ENCODE assay signal across 27 cellular contexts in the genomic region with DNA sequence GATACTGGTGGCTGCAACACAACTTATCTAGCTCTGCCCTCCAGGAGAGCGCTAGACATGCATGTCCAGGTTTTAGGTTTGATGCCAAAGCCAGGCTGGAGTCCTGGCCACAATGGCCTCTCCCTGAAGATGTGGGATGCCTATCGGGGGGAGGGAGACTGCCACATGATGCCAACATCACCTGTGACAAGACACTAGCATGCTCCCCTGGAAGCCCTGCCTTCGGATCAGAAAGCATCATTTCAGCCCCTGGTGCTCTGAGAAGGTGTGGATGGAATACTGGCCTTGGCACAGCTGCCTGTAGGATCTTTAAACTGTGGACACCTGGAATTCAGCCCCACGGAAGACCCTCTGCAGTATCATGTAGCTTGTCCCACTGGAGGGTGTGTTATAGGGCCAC.
"Had no signal": no experiment of that assay in that cellular context is flagged by ENCODE, and none has a peak within 500 bp of the region (broad histone marks: within the 10 kb centered on the region; RNA-seq: fewer than 3 reads in every experiment).

No MANE protein-coding gene starts in this region.

- H3K4me3 Mint-ChIP-seq: naive B cell; naive thymus-derived CD8-positive, alpha-beta T cell; natural killer cell treated with Interleukin-12 subunit alpha and Interleukin-12 subunit beta and Interleukin-15 and Interleukin-18, amount 100 ng/mL, for 72 hours; nephron progenitor cell; neural crest cell; stimulated activated effector memory CD8-positive, alpha-beta T cell treated with anti-CD3 and anti-CD28 coated beads, Interleukin-12 subunit alpha, Interleukin-12 subunit beta, amount 100 ng/mL, for 72 hours; stimulated activated naive B cell treated with anti-CD40 and anti-IgM and Interleukin-4, amounts not matched to agents 10 μg/mL and 1 μg/mL and 100 μg/mL, for 72 hours; stimulated activated naive CD8-positive, alpha-beta T cell treated with anti-CD3 and anti-CD28 coated beads, Interleukin-15, Interleukin-2, amounts not matched to agents 100 ng/mL and 50 ng/mL, for 24 hours had no signal

- H3K27me3 Mint-ChIP-seq: naive B cell; stimulated activated naive B cell treated with anti-CD40 and anti-IgM and Interleukin-4, amounts not matched to agents 10 μg/mL and 1 μg/mL and 100 μg/mL, for 72 hours; stimulated activated naive CD8-positive, alpha-beta T cell treated with anti-CD3 and anti-CD28 coated beads, Interleukin-15, Interleukin-2, amounts not matched to agents 100 ng/mL and 50 ng/mL, for 24 hours had no signal

- H3K36me3 ChIP-seq: pancreas, prostate gland, right lobe of liver, sigmoid colon, stomach, thoracic aorta, thyroid gland, tibial nerve, upper lobe of left lung, uterus had no signal

- H3K27ac ChIP-seq: pancreas, prostate gland, right lobe of liver, sigmoid colon, stomach, thoracic aorta, thyroid gland, tibial nerve, upper lobe of left lung, uterus had no signal

- H3K27me3 ChIP-seq: pancreas, right lobe of liver, sigmoid colon, thyroid gland, tibial nerve, upper lobe of left lung, uterus had no signal

- FAIRE-seq: pancreas, small intestine had no signal

- H3K9me3 ChIP-seq: pancreas, prostate gland, right lobe of liver, sigmoid colon, stomach, thoracic aorta, thyroid gland, tibial nerve, upper lobe of left lung, uterus had no signal

- H3K36me3 Mint-ChIP-seq: naive B cell; naive thymus-derived CD8-positive, alpha-beta T cell; natural killer cell treated with Interleukin-12 subunit alpha and Interleukin-12 subunit beta and Interleukin-15 and Interleukin-18, amount 100 ng/mL, for 72 hours; stimulated activated effector memory CD8-positive, alpha-beta T cell treated with anti-CD3 and anti-CD28 coated beads, Interleukin-12 subunit alpha, Interleukin-12 subunit beta, amount 100 ng/mL, for 72 hours; stimulated activated naive B cell treated with anti-CD40 and anti-IgM and Interleukin-4, amounts not matched to agents 10 μg/mL and 1 μg/mL and 100 μg/mL, for 72 hours had no signal

- H3K9me3 Mint-ChIP-seq: naive thymus-derived CD8-positive, alpha-beta T cell; natural killer cell treated with Interleukin-12 subunit alpha and Interleukin-12 subunit beta and Interleukin-15 and Interleukin-18, amount 100 ng/mL, for 72 hours; nephron progenitor cell; neural crest cell; stimulated activated naive B cell treated with anti-CD40 and anti-IgM and Interleukin-4, amounts not matched to agents 10 μg/mL and 1 μg/mL and 100 μg/mL, for 72 hours had no signal

- H3K4me3 ChIP-seq: pancreas, prostate gland, right lobe of liver, sigmoid colon, stomach, thoracic aorta, thyroid gland, tibial nerve, upper lobe of left lung, uterus had no signal

- H3K27ac Mint-ChIP-seq: naive B cell; naive thymus-derived CD8-positive, alpha-beta T cell; natural killer cell treated with Interleukin-12 subunit alpha and Interleukin-12 subunit beta and Interleukin-15 and Interleukin-18, amount 100 ng/mL, for 72 hours; stimulated activated effector memory CD8-positive, alpha-beta T cell treated with anti-CD3 and anti-CD28 coated beads, Interleukin-12 subunit alpha, Interleukin-12 subunit beta, amount 100 ng/mL, for 72 hours; stimulated activated naive B cell treated with anti-CD40 and anti-IgM and Interleukin-4, amounts not matched to agents 10 μg/mL and 1 μg/mL and 100 μg/mL, for 72 hours; stimulated activated naive CD8-positive, alpha-beta T cell treated with anti-CD3 and anti-CD28 coated beads, Interleukin-15, Interleukin-2, amounts not matched to agents 100 ng/mL and 50 ng/mL, for 24 hours had no signal

- DNase-seq: naive B cell; naive thymus-derived CD8-positive, alpha-beta T cell; nephron progenitor cell; occipital lobe; pancreas; right cardiac atrium; right lobe of liver; sigmoid colon; small intestine; stimulated activated CD4-positive, alpha-beta T cell treated with anti-CD3 and anti-CD28 coated beads, Interleukin-15, amount 100 ng/mL, for 24 hours; stimulated activated CD4-positive, alpha-beta T cell treated with anti-CD3 and anti-CD28 coated beads, Interleukin-2, amount 100 ng/mL, for 24 hours; stimulated activated CD4-positive, alpha-beta T cell treated with anti-CD3 and anti-CD28 coated beads, Interleukin-2, amount 100 ng/mL, for 48 hours; stimulated activated CD4-positive, alpha-beta T cell treated with anti-CD3 and anti-CD28 coated beads, Interleukin-4, amount 100 ng/mL, for 24 hours; stimulated activated naive B cell treated with anti-CD40 and anti-IgM and Interleukin-4, amounts not matched to agents 10 μg/mL and 1 μg/mL and 100 μg/mL, for 72 hours; stimulated activated naive CD4-positive, alpha-beta T cell treated with Interleukin-2 at 50 U/mL for 16 hours; stomach; thyroid gland; trophoblast cell; upper lobe of left lung; uterus had no signal

- H3K4me1 Mint-ChIP-seq: naive B cell; naive thymus-derived CD8-positive, alpha-beta T cell; stimulated activated effector memory CD8-positive, alpha-beta T cell treated with anti-CD3 and anti-CD28 coated beads, Interleukin-12 subunit alpha, Interleukin-12 subunit beta, amount 100 ng/mL, for 72 hours; stimulated activated naive B cell treated with anti-CD40 and anti-IgM and Interleukin-4, amounts not matched to agents 10 μg/mL and 1 μg/mL and 100 μg/mL, for 72 hours had no signal

- H3K4me1 ChIP-seq: pancreas, prostate gland, right lobe of liver, stomach, thyroid gland, upper lobe of left lung had no signal
